In genomic region chr11:129590030-129590752, GRCh38 we compare ENCODE assay signal across 1 cellular context.
TF ChIP-seq lines count a peak whose summit lies in the region.

No MANE protein-coding gene starts in this region.

TF ChIP-seq in neural cell, 6 proteins besides CTCF, POLR2A, EP300 and RAD21:
- TF ChIP-seq REST (IDR thresholded peaks at IDR 0.05; ENCODE audit: borderline replicate concordance) (no peak), TAF1 (IDR thresholded peaks at IDR 0.05; ENCODE audit: low read depth) (no peak), MXI1 (conservative IDR thresholded peaks at IDR 0.05; ENCODE audit: poor library complexity, severe bottlenecking) (no peak), POLR2AphosphoS5 (IDR thresholded peaks at IDR 0.05) (no peak)
